Comparison of ENCODE assay signal across 23 cellular contexts in genomic region chr22:49081261-49081666, GRCh38.
"Had no signal": no experiment of that assay in that cellular context is flagged by ENCODE, and none has a peak within 500 bp of the region (broad histone marks: within the 10 kb centered on the region; RNA-seq: fewer than 3 reads in every experiment).

No MANE protein-coding gene starts in this region.

- H3K4me3 ChIP-seq: heart left ventricle, left ventricle myocardium inferior, prostate gland, right lobe of liver, skin epidermis, suprapubic skin, thoracic aorta, tibial artery, uterus had no signal

- ATAC-seq: heart left ventricle; naive thymus-derived CD8-positive, alpha-beta T cell; right lobe of liver; stimulated activated effector memory CD8-positive, alpha-beta T cell treated with anti-CD3 and anti-CD28 coated beads, Interleukin-12 subunit alpha, Interleukin-12 subunit beta, amount 100 ng/mL, for 72 hours had no signal

- H3K9me3 ChIP-seq: heart left ventricle, left ventricle myocardium inferior, prostate gland, right lobe of liver, suprapubic skin, thoracic aorta, tibial artery, uterus had no signal

- H3K4me1 ChIP-seq: heart left ventricle, left ventricle myocardium inferior, parathyroid adenoma, prostate gland, right lobe of liver, suprapubic skin, tibial artery, uterus had no signal

- H3K27me3 ChIP-seq: right lobe of liver, uterus had no signal

- H2AFZ ChIP-seq: parathyroid adenoma had no signal

- H3K79me2 ChIP-seq: parathyroid adenoma had no signal

- DNase-seq: glutamatergic neuron; heart left ventricle; hypothalamus; immature natural killer cell; left ventricle myocardium inferior; nucleus accumbens; retina; right lobe of liver; stimulated activated CD4-positive, alpha-beta T cell treated with anti-CD3 and anti-CD28 coated beads, Interleukin-12 subunit alpha, Interleukin-12 subunit beta, amount 100 ng/mL, for 4 hours; stimulated activated CD4-positive, alpha-beta T cell treated with anti-CD3 and anti-CD28 coated beads, Interleukin-15, amount 100 ng/mL, for 24 hours; stimulated activated CD4-positive, alpha-beta T cell treated with anti-CD3 and anti-CD28 coated beads, Interleukin-2, amount 100 ng/mL, for 24 hours; stimulated activated CD4-positive, alpha-beta T cell treated with anti-CD3 and anti-CD28 coated beads, Interleukin-4, amount 100 ng/mL, for 1 hour; stimulated activated naive CD4-positive, alpha-beta T cell; trophoblast cell; uterus had no signal

- H3K36me3 ChIP-seq: heart left ventricle, left ventricle myocardium inferior, prostate gland, right lobe of liver, suprapubic skin, thoracic aorta, tibial artery, uterus had no signal

- H3K27ac ChIP-seq: heart left ventricle, left ventricle myocardium inferior, parathyroid adenoma, prostate gland, right lobe of liver, skin epidermis, suprapubic skin, thoracic aorta, tibial artery, uterus had no signal
